In the genomic region with DNA sequence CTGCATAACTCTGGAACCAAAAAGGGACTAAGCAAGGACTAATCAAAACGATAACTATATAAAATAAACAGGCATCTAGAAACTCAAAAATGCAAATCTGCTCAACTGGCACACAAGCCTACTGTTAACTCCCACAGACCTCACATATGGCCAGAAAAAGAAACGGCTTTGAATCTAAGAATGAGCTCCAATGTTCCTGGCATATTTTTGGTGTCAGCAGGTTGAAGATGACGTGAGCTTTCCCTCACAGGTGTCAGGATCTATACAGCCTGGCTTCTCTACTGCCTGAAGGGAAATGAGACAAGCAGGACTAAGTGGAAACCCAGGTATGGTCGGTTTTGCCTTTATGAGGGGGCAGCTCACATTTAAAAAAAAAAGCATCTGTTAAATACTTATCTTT, we compare ENCODE assay signal across 15 cellular contexts.
DNase-seq lines count a peak whose midpoint lies in the region; ATAC-seq and TF ChIP-seq lines count a peak whose summit lies in the region.
"Had no signal": no experiment of that assay in that cellular context is flagged by ENCODE, and none has a peak within 500 bp of the region (broad histone marks: within the 10 kb centered on the region; RNA-seq: fewer than 3 reads in every experiment).

No MANE protein-coding gene starts in this region.

- no peaks in the 10 kb centered on the region for H3K27me3 Mint-ChIP-seq in activated CD8-positive, alpha-beta T cell treated with anti-CD3 and anti-CD28 coated beads for 36 hours
- no peaks in the 10 kb centered on the region for H3K27me3 Mint-ChIP-seq in CD4-positive, alpha-beta memory T cell
- H3K27me3 Mint-ChIP-seq: CD4-positive, alpha-beta T cell had no signal

- POLR2A ChIA-PET in activated CD8-positive, alpha-beta T cell treated with anti-CD3 and anti-CD28 coated beads for 36 hours (lab: Charles Lee): no interaction called here
- POLR2A ChIA-PET in CD4-positive, alpha-beta memory T cell (lab: Charles Lee; ENCODE audit: partially characterized antibody): interaction anchor here (1.0 kb wide), 1 partner anchor 25 kb away, joined by 3 read pairs; no protein-coding TSS in a partner anchor

- H3K27me3 ChIP-seq in CD4-positive, alpha-beta memory T cell (ENCODE audit: insufficient read depth, low read length): no peaks in the 10 kb centered on the region
- H3K27me3 ChIP-seq in gastrocnemius medialis: no peaks in the 10 kb centered on the region

- H3K4me3 ChIP-seq in CD4-positive, alpha-beta memory T cell (ENCODE audit: low read length in 2 of 2): no peak overlapping the region
- H3K4me3 ChIP-seq in gastrocnemius medialis: no peak overlapping the region
- H3K4me3 ChIP-seq: A549, GM12878, GM23338, K562 had no signal

- peaks cover 6% of the 10 kb centered on the region for H3K9me3 Mint-ChIP-seq in activated CD8-positive, alpha-beta T cell treated with anti-CD3 and anti-CD28 coated beads for 36 hours
- peaks cover 0 to 10% (median 5%) of the 10 kb centered on the region in 8 donors for H3K9me3 Mint-ChIP-seq in CD4-positive, alpha-beta memory T cell

- TF ChIP-seq CTCF in activated CD8-positive, alpha-beta T cell treated with anti-CD3 and anti-CD28 coated beads for 36 hours (IDR thresholded peaks at IDR 0.05): no peak
- no peak for TF ChIP-seq CTCF in gastrocnemius medialis (IDR thresholded peaks at IDR 0.05 in 4 of 5, conservative IDR thresholded peaks at IDR 0.05 in 1 of 5)

- no peaks in the 10 kb centered on the region for H3K36me3 ChIP-seq in CD4-positive, alpha-beta memory T cell (ENCODE audit: insufficient read depth, low read length)
- no peaks in the 10 kb centered on the region for H3K36me3 ChIP-seq in gastrocnemius medialis

- ATAC-seq in activated CD8-positive, alpha-beta T cell treated with anti-CD3 and anti-CD28 coated beads for 36 hours: no peak
- no peak for ATAC-seq in gastrocnemius medialis
- ATAC-seq: A549, GM12878, K562 had no signal

- TF ChIP-seq POLR2A in gastrocnemius medialis (IDR thresholded peaks at IDR 0.05): no peak

- in situ Hi-C loops in G401 (cut with HindIII; ENCODE audit: low sequenced_read_pairs) (no loop called here), gastrocnemius medialis (cut with MboI; ENCODE audit: low sequenced_read_pairs in 4 of 4) (no loop called here)

- no peaks in the 10 kb centered on the region for H3K9me3 ChIP-seq in CD4-positive, alpha-beta memory T cell (ENCODE audit: control insufficient read depth in 1 of 2, low read length in 2 of 2)
- no peaks in the 10 kb centered on the region for H3K9me3 ChIP-seq in gastrocnemius medialis
- H3K9me3 ChIP-seq: A549 had no signal

- H3K27ac ChIP-seq in CD4-positive, alpha-beta memory T cell (ENCODE audit: low read depth, low read length): no peak overlapping the region
- H3K27ac ChIP-seq in gastrocnemius medialis: no peak overlapping the region
- H3K27ac ChIP-seq: A549 had no signal

- no peak overlapping the region for H3K27ac Mint-ChIP-seq in activated CD8-positive, alpha-beta T cell treated with anti-CD3 and anti-CD28 coated beads for 36 hours
- peak overlapping the region in 2 of 7 donors; percentile 7 to 37 for H3K27ac Mint-ChIP-seq in CD4-positive, alpha-beta memory T cell
- H3K27ac Mint-ChIP-seq: B cell; CD4-positive, alpha-beta T cell; GM23338 had no signal

- H3K4me1 Mint-ChIP-seq in activated CD8-positive, alpha-beta T cell treated with anti-CD3 and anti-CD28 coated beads for 36 hours (ENCODE audit: low read depth): peaks cover 28% of the 10 kb centered on the region
- peaks cover 20 to 26% (median 23%) of the 10 kb centered on the region in 4 donors for H3K4me1 Mint-ChIP-seq in CD4-positive, alpha-beta memory T cell
- H3K4me1 Mint-ChIP-seq: GM23338 had no signal

- DNase-seq in G401 (ENCODE audit: low spot score) (peak; percentile 92), NCI-H2171 treated with DMSO at 0.1 percent for 48 hours (lab: John Stamatoyannopoulos, UW) (peak; percentile 59), cerebellar cortex (ENCODE audit: low spot score) (peak; percentile 90), superior temporal gyrus (ENCODE audit: extremely low spot score) (peak; percentile 40), activated gamma-delta T cell treated with Interleukin-2 at 50 U/mL for 16 hours (no peak), gastrocnemius medialis (no peak)
- no peak for DNase-seq in activated CD8-positive, alpha-beta T cell treated with anti-CD3 and anti-CD28 coated beads for 36 hours
- no peak for DNase-seq in CD4-positive, alpha-beta memory T cell
- DNase-seq: CD4-positive, alpha-beta T cell; DMS53 had no signal

- H3K4me3 Mint-ChIP-seq in activated CD8-positive, alpha-beta T cell treated with anti-CD3 and anti-CD28 coated beads for 36 hours: no peak overlapping the region
- H3K4me3 Mint-ChIP-seq in CD4-positive, alpha-beta memory T cell: no peak overlapping the region
- H3K4me3 Mint-ChIP-seq: B cell; CD4-positive, alpha-beta T cell; GM23338 had no signal

- CTCF ChIA-PET in activated CD8-positive, alpha-beta T cell treated with anti-CD3 and anti-CD28 coated beads for 36 hours (lab: Charles Lee): no interaction called here
- CTCF ChIA-PET in CD4-positive, alpha-beta memory T cell (lab: Charles Lee; ENCODE audit: partially characterized antibody): interaction anchor here (1.2 kb wide), 1 partner anchor 141 kb away, joined by 7 read pairs; no protein-coding TSS in a partner anchor

- H3K4me1 ChIP-seq in CD4-positive, alpha-beta memory T cell (ENCODE audit: insufficient read depth, low read length): peaks cover 22% of the 10 kb centered on the region
- no peaks in the 10 kb centered on the region for H3K4me1 ChIP-seq in gastrocnemius medialis
- H3K4me1 ChIP-seq: A549 had no signal

- intact Hi-C loops in activated CD8-positive, alpha-beta T cell treated with anti-CD3 and anti-CD28 coated beads for 36 hours (cut with micrococcal nuclease): no loop called here
- intact Hi-C loops in CD4-positive, alpha-beta memory T cell (cut with micrococcal nuclease): no loop called here
- intact Hi-C loops in gastrocnemius medialis (cut with DNase I; ENCODE audit: low total_unique reads): no loop called here

- peaks cover 3% of the 10 kb centered on the region for H3K36me3 Mint-ChIP-seq in activated CD8-positive, alpha-beta T cell treated with anti-CD3 and anti-CD28 coated beads for 36 hours (ENCODE audit: low read depth)
- peaks cover 2 to 3% of the 10 kb centered on the region in 2 donors for H3K36me3 Mint-ChIP-seq in CD4-positive, alpha-beta memory T cell

Comparison
In these comparisons a context has a peak if more than half of its experiments do, and no peak if none do; other contexts are left out.
1. DNase-seq: peak in G401 (single experiment), NCI-H2171 treated with DMSO at 0.1 percent for 48 hours (single experiment), cerebellar cortex (single experiment) and superior temporal gyrus (single experiment); none in activated gamma-delta T cell treated with Interleukin-2 at 50 U/mL for 16 hours (single experiment), activated CD8-positive, alpha-beta T cell treated with anti-CD3 and anti-CD28 coated beads for 36 hours (single experiment), CD4-positive, alpha-beta memory T cell (0 of 5) and gastrocnemius medialis (0 of 2).